In the genomic region with DNA sequence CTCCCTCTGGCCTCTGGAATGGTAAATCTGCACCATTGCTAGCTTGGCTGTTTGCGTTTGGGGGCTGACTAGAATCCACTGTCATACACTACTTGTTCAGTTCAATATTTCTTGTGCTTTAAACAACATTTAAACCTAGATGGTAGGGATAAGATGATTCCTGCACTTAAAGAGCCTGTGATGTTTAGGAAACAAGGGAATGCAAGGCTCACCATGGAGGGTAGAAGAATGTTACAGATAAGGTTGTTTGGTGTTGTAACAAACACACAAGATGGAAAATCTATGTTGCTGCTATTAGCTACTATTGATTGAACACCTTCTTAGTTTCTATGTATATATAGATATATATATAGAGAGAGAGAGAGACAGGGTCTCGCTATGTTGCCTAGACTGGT, we compare ENCODE assay signal across 8 cellular contexts. TPM values are rescaled to one million over a fixed set of nuclear protein-coding genes. Genes with fewer than 3 reads are reported as not detected.
A peak's percentile ranks its signal among the peaks of the same experiment; 100 is the strongest.
DNase-seq lines count a peak whose midpoint lies in the region; ATAC-seq, FAIRE-seq and TF ChIP-seq lines count a peak whose summit lies in the region.

No MANE protein-coding gene starts in this region.

- POLR2A ChIA-PET in endothelial cell of umbilical vein (lab: Charles Lee), result interaction anchor here (0.5 to 1.1 kb wide), 3 partner anchors 15 to 33 kb away, joined by 3 to 5 read pairs (median 4); no protein-coding TSS in a partner anchor

- no peak for ATAC-seq in GM19463 (IDR thresholded peaks at IDR 0.05; ENCODE audit: unreplicated experiment)

- dilution Hi-C loops in endothelial cell of umbilical vein (cut with MboI; ENCODE audit: extremely low pct_ligation_motif_present, low sequenced_read_pairs), result no loop called here

- TF ChIP-seq CTCF in GM12864 (IDR thresholded peaks at IDR 0.05; ENCODE audit: low read depth, low read length, missing control alignments) (no peak), Peyer's patch (IDR thresholded peaks at IDR 0.05) (no peak), endothelial cell of umbilical vein (IDR thresholded peaks at IDR 0.05; ENCODE audit: extremely low read depth in 1 of 2, insufficient read depth in 1 of 2, low read depth in 1 of 2, low read length in 2 of 2) (no peak)

- DNase-seq in GM12864 (ENCODE audit: low read depth) (no peak), Peyer's patch (no peak), endothelial cell of umbilical vein (ENCODE audit: low read depth, low spot score) (no peak), CD1c-positive myeloid dendritic cell (ENCODE audit: extremely low spot score) (no peak), AG08396 (ENCODE audit: low spot score) (no peak)
- no peak for DNase-seq in central memory CD4-positive, alpha-beta T cell

- BruUV-seq in endothelial cell of umbilical vein (replicated peaks; lab: Mats Ljungman, UMichigan), result no TSS peak

- H3K27me3 ChIP-seq in Peyer's patch (no peaks in the 10 kb centered on the region), endothelial cell of umbilical vein (ENCODE audit: control insufficient read depth in 2 of 2, insufficient read depth in 2 of 2, low read length in 2 of 2) (no peaks in the 10 kb centered on the region), skeletal muscle satellite cell (ENCODE audit: control insufficient read depth, insufficient read depth, low read length) (no peaks in the 10 kb centered on the region)

- no peak for TF ChIP-seq POLR2A in Peyer's patch (IDR thresholded peaks at IDR 0.05)
- TF ChIP-seq POLR2A in endothelial cell of umbilical vein (IDR thresholded peaks at IDR 0.05; ENCODE audit: low read depth, low read length), result no peak

- 0 out of 2 replicates have a peak overlapping the region, but pooled peaks have one; percentile 5 for H3K4me3 ChIP-seq in GM12864 (ENCODE audit: low read depth, low read length)
- peak overlapping the region in 2 of 4 donors; percentile 5 to 20 for H3K4me3 ChIP-seq in Peyer's patch
- no peak overlapping the region for H3K4me3 ChIP-seq in endothelial cell of umbilical vein (replicated peaks in 1 of 3; ENCODE audit: insufficient read depth in 1 of 3, low read depth in 1 of 3, low read length in 3 of 3)
- H3K4me3 ChIP-seq in skeletal muscle satellite cell (ENCODE audit: low read length), result peak overlapping the region; percentile 33

- peak overlapping the region; percentile 24 for H3K4me2 ChIP-seq in endothelial cell of umbilical vein (ENCODE audit: insufficient read depth, low read length)
- H3K4me2 ChIP-seq in skeletal muscle satellite cell (ENCODE audit: low read length), result peak overlapping the region; percentile 71

- intact Hi-C loops in endothelial cell of umbilical vein (cut with micrococcal nuclease), result no loop called here

- FAIRE-seq in endothelial cell of umbilical vein (lab: Jason Lieb, UNC), result no peak

- no peaks in the 10 kb centered on the region for H4K20me1 ChIP-seq in endothelial cell of umbilical vein (replicated peaks; ENCODE audit: control insufficient read depth, extremely low read depth, insufficient read depth, low read length)

- H3K9me1 ChIP-seq in endothelial cell of umbilical vein (replicated peaks; ENCODE audit: control insufficient read depth, extremely low read depth, insufficient read depth, low read length), result no peaks in the 10 kb centered on the region

- no peaks in the 10 kb centered on the region for H3K9me3 ChIP-seq in Peyer's patch
- H3K9me3 ChIP-seq in endothelial cell of umbilical vein (replicated peaks; ENCODE audit: control insufficient read depth, insufficient read depth, low read length), result no peaks in the 10 kb centered on the region
- no peaks in the 10 kb centered on the region for H3K9me3 ChIP-seq in skeletal muscle satellite cell (replicated peaks; ENCODE audit: low read length)

- peaks cover 12% of the 10 kb centered on the region for H3K79me2 ChIP-seq in endothelial cell of umbilical vein (ENCODE audit: control insufficient read depth, insufficient read depth, low read length)

- H2AFZ ChIP-seq in endothelial cell of umbilical vein (ENCODE audit: low read depth, low read length), result no peak overlapping the region

- H3K4me1 ChIP-seq in Peyer's patch (peaks cover 4 to 59% (median 45%) of the 10 kb centered on the region in 4 donors), endothelial cell of umbilical vein (ENCODE audit: control insufficient read depth, extremely low read depth, insufficient read depth, low read length) (peaks cover 44% of the 10 kb centered on the region), skeletal muscle satellite cell (ENCODE audit: control insufficient read depth, insufficient read depth, low read length) (peaks cover 46% of the 10 kb centered on the region)

- no peak overlapping the region for H3K9ac ChIP-seq in endothelial cell of umbilical vein (replicated peaks; ENCODE audit: extremely low read depth, insufficient read depth, low read length)
- peak overlapping the region; percentile 3 for H3K9ac ChIP-seq in skeletal muscle satellite cell (ENCODE audit: low read depth, low read length)

- CTCF ChIA-PET in endothelial cell of umbilical vein (lab: Charles Lee), result interaction anchor here (0.5 to 1.8 kb wide), 10 partner anchors 8 to 203 kb away, joined by 3 to 7 read pairs (median 4); no protein-coding TSS in a partner anchor

- H3K27ac ChIP-seq in Peyer's patch, result peak overlapping the region; percentile 66 to 81 (median 71)
- H3K27ac ChIP-seq in endothelial cell of umbilical vein (ENCODE audit: insufficient read depth, low read depth, low read length), result peak overlapping the region; percentile 13

- H3K36me3 ChIP-seq in Peyer's patch, result peaks cover 0 to 14% (median 0%) of the 10 kb centered on the region in 3 donors
- H3K36me3 ChIP-seq in endothelial cell of umbilical vein (ENCODE audit: control insufficient read depth in 2 of 2, extremely low read depth in 1 of 2, insufficient read depth in 2 of 2, low read length in 2 of 2), result peaks cover 7 to 12% of the 10 kb centered on the region in 2 experiments
- H3K36me3 ChIP-seq in skeletal muscle satellite cell (ENCODE audit: insufficient read depth, low read length), result no peaks in the 10 kb centered on the region

TF ChIP-seq in endothelial cell of umbilical vein, 7 proteins besides CTCF, POLR2A, EP300 and RAD21:
- TF ChIP-seq, protein P1, sequence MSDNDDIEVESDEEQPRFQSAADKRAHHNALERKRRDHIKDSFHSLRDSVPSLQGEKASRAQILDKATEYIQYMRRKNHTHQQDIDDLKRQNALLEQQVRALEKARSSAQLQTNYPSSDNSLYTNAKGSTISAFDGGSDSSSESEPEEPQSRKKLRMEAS (IDR thresholded peaks at IDR 0.05; ENCODE audit: insufficient read depth, insufficient read length), result no peak
- TF ChIP-seq EZH2 (IDR thresholded peaks at IDR 0.05; ENCODE audit: borderline replicate concordance, low read depth, low read length, severe bottlenecking) (no peak), POLR2AphosphoS5 (IDR thresholded peaks at IDR 0.05; ENCODE audit: insufficient read depth, low read depth, low read length) (no peak), MYC (IDR thresholded peaks at IDR 0.05; ENCODE audit: low read depth, low read length) (no peak), JUN (IDR thresholded peaks at IDR 0.05; ENCODE audit: borderline replicate concordance, insufficient read depth, insufficient read length, low read depth) (no peak), GATA2 (IDR thresholded peaks at IDR 0.05; ENCODE audit: insufficient read depth, insufficient read length, low read depth, low read length) (no peak), FOS (IDR thresholded peaks at IDR 0.05; ENCODE audit: borderline replicate concordance, insufficient read depth, low read length) (no peak)

RNA-seq across cellular contexts. Expression of a gene that starts 31.4 kb away (rescaled TPM):
- 10 to 100 TPM; 16.5 to 24.1 (median 21.8) TPM for total RNA-seq in Peyer's patch
- 59.5 and 66.8 TPM in 2 replicates for total RNA-seq in endothelial cell of umbilical vein
- 29.4 and 36.5 TPM in 2 replicates for polyA plus RNA-seq in endothelial cell of umbilical vein
- 36.3 and 39.7 TPM in 2 replicates for polyA plus RNA-seq in endothelial cell of umbilical vein (2011; cell fraction: cytosol; rRNA removed)
- 92.6 and 95.6 TPM in 2 replicates for polyA plus RNA-seq in endothelial cell of umbilical vein (2011; cell fraction: nucleus; rRNA removed)
- 22.3 and 25.8 TPM in 2 replicates for polyA plus RNA-seq in endothelial cell of umbilical vein (2012)
- polyA minus RNA-seq in endothelial cell of umbilical vein, result 155 and 163 TPM in 2 replicates
- polyA minus RNA-seq in endothelial cell of umbilical vein (2011; cell fraction: cytosol; rRNA and poly(A)+ RNA removed), result 2.6 TPM
- polyA minus RNA-seq in endothelial cell of umbilical vein (2011; cell fraction: nucleus; rRNA and poly(A)+ RNA removed), result 117 and 159 TPM in 2 replicates
- total RNA-seq in skeletal muscle satellite cell (2012; rRNA removed), result 8.7 and 9.4 TPM in 2 replicates

Comparison
In these comparisons a context has a peak if more than half of its experiments do, and no peak if none do; other contexts are left out.
1. H3K4me3 ChIP-seq: peak in GM12864 (single experiment) and skeletal muscle satellite cell (single experiment); none in endothelial cell of umbilical vein (0 of 3).